ENCODE assay signal across 12 cellular contexts in the genomic region with DNA sequence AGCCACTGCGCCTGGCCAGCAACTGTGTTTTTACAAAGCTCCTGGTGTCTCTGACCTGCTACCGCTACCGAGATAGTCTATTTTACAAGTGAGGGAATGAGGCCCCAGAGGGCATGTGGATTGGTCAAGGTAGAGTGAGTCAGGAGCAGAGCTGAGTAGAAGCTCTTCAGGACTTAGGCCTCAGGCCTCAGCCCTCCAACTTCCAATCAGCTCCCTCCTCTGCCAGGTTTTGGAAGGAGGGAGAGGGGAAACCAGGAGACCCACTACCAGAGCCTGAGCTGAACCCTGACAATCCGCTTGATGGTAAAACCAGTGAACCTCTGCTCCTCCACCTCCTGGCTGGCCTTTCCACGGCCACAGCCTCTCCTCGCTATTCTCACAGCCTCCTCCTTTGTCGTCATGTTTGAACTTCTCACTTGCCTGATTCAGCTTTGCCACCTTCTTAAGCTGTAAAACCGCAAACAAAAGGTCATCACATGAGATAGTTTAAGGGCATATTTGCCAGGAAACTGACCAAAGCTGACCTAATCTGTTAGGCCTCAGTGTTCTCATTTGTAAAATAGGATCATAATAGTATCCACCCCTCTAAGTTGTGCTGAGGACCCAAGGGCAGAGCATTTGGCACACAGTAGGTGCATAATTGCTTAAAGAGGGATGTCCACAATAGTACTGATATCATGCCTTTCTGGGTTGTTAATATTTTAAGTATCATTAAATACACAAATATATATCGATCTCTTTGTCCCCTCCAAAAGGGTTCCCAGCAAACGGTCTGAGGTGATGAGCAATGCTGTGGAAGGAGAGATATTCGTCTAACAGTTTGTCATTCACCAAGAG. TPM values are rescaled to one million over a fixed set of nuclear protein-coding genes. Genes with fewer than 3 reads are reported as not detected.
A peak's percentile ranks its signal among the peaks of the same experiment; 100 is the strongest.
DNase-seq lines count a peak whose midpoint lies in the region; ATAC-seq, FAIRE-seq and TF ChIP-seq lines count a peak whose summit lies in the region.
"Had no signal": no experiment of that assay in that cellular context is flagged by ENCODE, and none has a peak within 500 bp of the region (broad histone marks: within the 10 kb centered on the region; RNA-seq: fewer than 3 reads in every experiment).

No MANE protein-coding gene starts in this region.

- no peak for FAIRE-seq in H1 (lab: Jason Lieb, UNC)
- FAIRE-seq in urothelium cell line (lab: Jason Lieb, UNC), result no peak
- FAIRE-seq: A549, bronchial epithelial cell had no signal

- no peaks in the 10 kb centered on the region for H4K20me1 ChIP-seq in H1 (replicated peaks in 1 of 2; ENCODE audit: control insufficient read depth in 1 of 2, insufficient read depth in 2 of 2, low read length in 2 of 2)

- no peak for DNase-seq in activated CD4-positive, CD25-positive, alpha-beta regulatory T cell treated with anti-CD3 and anti-CD28 coated beads, Interleukin-2, amount 50 U/mL, for 72 hours
- DNase-seq in H1 (ENCODE audit: low read depth in 1 of 2, low spot score in 2 of 2) (no peak), urothelium cell line (ENCODE audit: low spot score) (no peak), glutamatergic neuron (no peak)
- DNase-seq: heart left ventricle had no signal

- ATAC-seq in activated CD4-positive, CD25-positive, alpha-beta regulatory T cell treated with anti-CD3 and anti-CD28 coated beads, Interleukin-2, amount 50 U/mL, for 24 hours, result peak; percentile 4 to 7
- ATAC-seq in GM19324 (IDR thresholded peaks at IDR 0.05; ENCODE audit: low FRiP score, unreplicated experiment), result no peak

- no peaks in the 10 kb centered on the region for H3K9me3 Mint-ChIP-seq in T-helper 1 cell treated with Interleukin-12 subunit alpha and Interleukin-12 subunit beta and Interleukin-4 antibody, amounts not matched to agents 30 μg/mL and 1 μg/mL, for 36 hours
- H3K9me3 Mint-ChIP-seq in stimulated activated naive CD8-positive, alpha-beta T cell treated with anti-CD3 and anti-CD28 coated beads, Interleukin-15, Interleukin-2, amounts not matched to agents 100 ng/mL and 50 ng/mL, for 24 hours, result no peaks in the 10 kb centered on the region
- H3K9me3 Mint-ChIP-seq in glutamatergic neuron (ENCODE audit: unreplicated experiment), result no peaks in the 10 kb centered on the region
- H3K9me3 Mint-ChIP-seq: neural crest cell had no signal

- peak overlapping the region; percentile 1; the same call in 1 of the 2 replicates for H2BK20ac ChIP-seq in H1 (ENCODE audit: low read length)

- H3K27ac Mint-ChIP-seq in T-helper 1 cell treated with Interleukin-12 subunit alpha and Interleukin-12 subunit beta and Interleukin-4 antibody, amounts not matched to agents 30 μg/mL and 1 μg/mL, for 36 hours, result peak overlapping the region; percentile 98
- peak overlapping the region; percentile 100 for H3K27ac Mint-ChIP-seq in stimulated activated naive CD8-positive, alpha-beta T cell treated with anti-CD3 and anti-CD28 coated beads, Interleukin-15, Interleukin-2, amounts not matched to agents 100 ng/mL and 50 ng/mL, for 24 hours
- no peak overlapping the region for H3K27ac Mint-ChIP-seq in glutamatergic neuron (ENCODE audit: unreplicated experiment)

- H3K23ac ChIP-seq in H1 (ENCODE audit: insufficient read length), result no peak overlapping the region

- peak overlapping the region; percentile 87 for H3K4me3 Mint-ChIP-seq in T-helper 1 cell treated with Interleukin-12 subunit alpha and Interleukin-12 subunit beta and Interleukin-4 antibody, amounts not matched to agents 30 μg/mL and 1 μg/mL, for 36 hours
- H3K4me3 Mint-ChIP-seq in stimulated activated naive CD8-positive, alpha-beta T cell treated with anti-CD3 and anti-CD28 coated beads, Interleukin-15, Interleukin-2, amounts not matched to agents 100 ng/mL and 50 ng/mL, for 24 hours, result peak overlapping the region; percentile 95
- no peak overlapping the region for H3K4me3 Mint-ChIP-seq in glutamatergic neuron (ENCODE audit: unreplicated experiment)
- H3K4me3 Mint-ChIP-seq: neural crest cell had no signal

- peak overlapping the region in 1 of 2 experiments; percentile 7; a peak in 1 of 4 replicates for H3K4me2 ChIP-seq in H1 (ENCODE audit: insufficient read depth in 1 of 2, low read depth in 2 of 2, low read length in 2 of 2)

- TF ChIP-seq EP300 in H1 (IDR thresholded peaks at IDR 0.05; ENCODE audit: borderline replicate concordance in 1 of 2, low read depth in 2 of 2, low read length in 2 of 2), result no peak

- no peaks in the 10 kb centered on the region; a peak in 1 of 8 replicates for H3K36me3 ChIP-seq in H1 (ENCODE audit: control insufficient read depth in 2 of 4, insufficient read depth in 4 of 4, low read length in 3 of 4)

- no peak for TF ChIP-seq CTCF in H1 (IDR thresholded peaks at IDR 0.05; ENCODE audit: control extremely low read depth in 1 of 3, insufficient read depth in 1 of 3, low read depth in 1 of 3, low read length in 3 of 3)
- TF ChIP-seq CTCF in glutamatergic neuron (IDR thresholded peaks at IDR 0.05; ENCODE audit: partially characterized antibody, unreplicated experiment), result no peak

- H3K18ac ChIP-seq in H1 (ENCODE audit: extremely low read depth, low read length), result no peak overlapping the region

- peak overlapping the region; percentile 1; the same call in 1 of the 2 replicates for H2AK5ac ChIP-seq in H1 (ENCODE audit: low read depth, low read length)

- H3K4ac ChIP-seq in H1 (replicated peaks; ENCODE audit: insufficient read length, low read depth, low read length), result no peak overlapping the region

- no peak overlapping the region for H2BK15ac ChIP-seq in H1 (ENCODE audit: low read length)

- TF ChIP-seq RAD21 in H1 (IDR thresholded peaks at IDR 0.05 in 1 of 2, conservative IDR thresholded peaks at IDR 0.05 in 1 of 2; ENCODE audit: low read depth in 2 of 2, low read length in 2 of 2), result no peak

- no peak overlapping the region; a peak in 1 of 7 replicates for H3K9ac ChIP-seq in H1 (replicated peaks in 1 of 4; ENCODE audit: extremely low read depth in 1 of 4, low read depth in 3 of 4, low read length in 3 of 4)

- CTCF ChIA-PET in H1 (lab: Charles Lee; ENCODE audit: partially characterized antibody), result interaction anchor here (0.6 to 3.4 kb wide), 8 partner anchors 8 to 172 kb away, joined by 3 to 16 read pairs (median 3); no protein-coding TSS in a partner anchor

- peaks cover 49% of the 10 kb centered on the region for H3K36me3 Mint-ChIP-seq in T-helper 1 cell treated with Interleukin-12 subunit alpha and Interleukin-12 subunit beta and Interleukin-4 antibody, amounts not matched to agents 30 μg/mL and 1 μg/mL, for 36 hours (ENCODE audit: low read depth)
- H3K36me3 Mint-ChIP-seq in stimulated activated naive CD8-positive, alpha-beta T cell treated with anti-CD3 and anti-CD28 coated beads, Interleukin-15, Interleukin-2, amounts not matched to agents 100 ng/mL and 50 ng/mL, for 24 hours (ENCODE audit: low read depth), result peaks cover 72% of the 10 kb centered on the region
- H3K36me3 Mint-ChIP-seq in glutamatergic neuron (ENCODE audit: unreplicated experiment), result no peaks in the 10 kb centered on the region

- no peak overlapping the region for H3K14ac ChIP-seq in H1 (ENCODE audit: insufficient read length)

- peak overlapping the region; percentile 71; the same call in 1 of the 2 replicates for H2BK12ac ChIP-seq in H1 (ENCODE audit: low read depth, low read length)

- H3K27ac ChIP-seq in H1 (ENCODE audit: low read depth, low read length), result no peak overlapping the region

- TF ChIP-seq POLR2A in H1 (IDR thresholded peaks at IDR 0.05; ENCODE audit: control extremely low read depth in 1 of 2, low read depth in 2 of 2, low read length in 2 of 2), result no peak

- H2AFZ ChIP-seq in H1 (ENCODE audit: low read length), result no peak overlapping the region

- peaks cover 3% of the 10 kb centered on the region; the same call in 1 of the 2 replicates for H3K23me2 ChIP-seq in H1 (ENCODE audit: low read depth, low read length)

- peaks cover 0 to 23% (median 15%) of the 10 kb centered on the region in 4 experiments; a peak in 6 of 7 replicates for H3K4me1 ChIP-seq in H1 (replicated peaks in 1 of 4; ENCODE audit: control insufficient read depth in 3 of 4, insufficient read depth in 4 of 4, low read length in 3 of 4)

- no peak overlapping the region for H4K5ac ChIP-seq in H1 (ENCODE audit: insufficient read length, low read depth, low read length)

- no peak overlapping the region for H3K56ac ChIP-seq in H1 (replicated peaks; ENCODE audit: insufficient read length, low read depth, low read length)

- H3K79me1 ChIP-seq in H1 (ENCODE audit: low read depth, low read length), result no peaks in the 10 kb centered on the region

- peak overlapping the region; percentile 15 for H4K91ac ChIP-seq in H1 (replicated peaks; ENCODE audit: insufficient read length, low read length)

- WGBS in H1 (ENCODE audit: extremely low coverage in 1 of 2, insufficient coverage in 1 of 2, insufficient read length in 1 of 2, insufficient replicate concordance in 2 of 2, low coverage in 1 of 2, low lambda C conversion rate in 2 of 2, missing lambda C conversion rate in 1 of 2), 2 experiments, result 77% methylated on average over 11 of the region's 11 CpGs; no CpG with 5 or more reads in 1 of the 2 experiments

- 0 out of 2 replicates have a peak overlapping the region, but pooled peaks have one; percentile 64 for H2BK5ac ChIP-seq in H1 (ENCODE audit: low read depth, low read length)

- no peaks in the 10 kb centered on the region for H3K27me3 Mint-ChIP-seq in T-helper 1 cell treated with Interleukin-12 subunit alpha and Interleukin-12 subunit beta and Interleukin-4 antibody, amounts not matched to agents 30 μg/mL and 1 μg/mL, for 36 hours (ENCODE audit: low read depth)
- H3K27me3 Mint-ChIP-seq in stimulated activated naive CD8-positive, alpha-beta T cell treated with anti-CD3 and anti-CD28 coated beads, Interleukin-15, Interleukin-2, amounts not matched to agents 100 ng/mL and 50 ng/mL, for 24 hours, result no peaks in the 10 kb centered on the region
- H3K27me3 Mint-ChIP-seq in glutamatergic neuron (ENCODE audit: unreplicated experiment), result peaks cover 9% of the 10 kb centered on the region

- H3K27me3 ChIP-seq in H1 (replicated peaks in 1 of 4; ENCODE audit: control insufficient read depth in 3 of 4, extremely low read depth in 1 of 4, insufficient read depth in 3 of 4, low read length in 3 of 4), result peaks cover 0 to 6% (median 2%) of the 10 kb centered on the region in 4 experiments; a peak in 1 of 7 replicates
- H3K27me3 ChIP-seq: heart left ventricle had no signal

- no peak overlapping the region for H3K4me3 ChIP-seq in H1 (ENCODE audit: extremely low read depth in 1 of 4, insufficient read depth in 2 of 4, low read depth in 3 of 4, low read length in 4 of 4)
- H3K4me3 ChIP-seq: A549 had no signal

- H4K8ac ChIP-seq in H1 (ENCODE audit: extremely low read depth, insufficient read depth, low read length), result peak overlapping the region; percentile 35; the same call in 1 of the 2 replicates

- H3K4me1 Mint-ChIP-seq in T-helper 1 cell treated with Interleukin-12 subunit alpha and Interleukin-12 subunit beta and Interleukin-4 antibody, amounts not matched to agents 30 μg/mL and 1 μg/mL, for 36 hours (ENCODE audit: low read depth), result peaks cover 81% of the 10 kb centered on the region
- peaks cover 64% of the 10 kb centered on the region for H3K4me1 Mint-ChIP-seq in stimulated activated naive CD8-positive, alpha-beta T cell treated with anti-CD3 and anti-CD28 coated beads, Interleukin-15, Interleukin-2, amounts not matched to agents 100 ng/mL and 50 ng/mL, for 24 hours (ENCODE audit: low read depth)
- H3K4me1 Mint-ChIP-seq in glutamatergic neuron (ENCODE audit: low read depth, unreplicated experiment), result peaks cover 11% of the 10 kb centered on the region

- peak overlapping the region; percentile 80 for H2BK120ac ChIP-seq in H1 (replicated peaks; ENCODE audit: low read depth, low read length)

- H3K79me2 ChIP-seq in H1 (ENCODE audit: control insufficient read depth in 1 of 2, insufficient read depth in 2 of 2, low read length in 2 of 2), result no peaks in the 10 kb centered on the region

- POLR2A ChIA-PET in H1 (lab: Charles Lee; ENCODE audit: partially characterized antibody), result interaction anchor here (0.6 to 2.0 kb wide), 4 partner anchors 9 to 189 kb away, joined by 3 to 7 read pairs (median 3); no protein-coding TSS in a partner anchor

- H3K9me3 ChIP-seq in H1 (ENCODE audit: insufficient read depth in 2 of 2, low read depth in 1 of 2, low read length in 1 of 2), result no peaks in the 10 kb centered on the region
- H3K9me3 ChIP-seq: A549, heart left ventricle had no signal

RNA-seq across cellular contexts. Expression of a gene that starts 1.7 kb away (rescaled TPM):
- total RNA-seq in H1 (2021; fragmentation: NEBNext Ultra II Directional; extraction: Animal tissue kit (Norgen Biotek cat#: 25700)), result 1.5 and 1.6 TPM in 2 replicates
- 3.1 and 3.2 TPM in 2 replicates for polyA plus RNA-seq in H1 (2011; rRNA removed)
- polyA plus RNA-seq in H1 (2011; cell fraction: cytosol; rRNA removed), result 4.9 TPM
- polyA plus RNA-seq in H1 (2011; cell fraction: nucleus; rRNA removed), result 7.4 TPM
- polyA plus RNA-seq in H1 (2012, experiment 1 of 2), result 1.8 to 3.0 TPM (median 2.2 TPM) in 4 replicates
- 0.80 TPM for polyA plus RNA-seq in H1 (2012, experiment 2 of 2)
- 1.2 TPM for polyA plus RNA-seq in H1 (2013, experiment 1 of 2)
- polyA plus RNA-seq in H1 (2013, experiment 2 of 2), result 1.1 TPM
- 4.5 and 4.6 TPM in 2 replicates for polyA minus RNA-seq in H1 (2011; rRNA and poly(A)+ RNA removed)
- polyA minus RNA-seq in H1 (2011; cell fraction: cytosol; rRNA and poly(A)+ RNA removed), result 1.6 TPM
- polyA minus RNA-seq in H1 (2011; cell fraction: nucleus; rRNA and poly(A)+ RNA removed), result 6.9 TPM
- total RNA-seq in glutamatergic neuron (ENCODE audit: unreplicated experiment), result 1.6 TPM

RNA-seq across cellular contexts. Expression of a gene that starts 47.9 kb away (rescaled TPM):
- total RNA-seq in H1 (2021; fragmentation: NEBNext Ultra II Directional; extraction: Animal tissue kit (Norgen Biotek cat#: 25700)), result 30.2 and 31.8 TPM in 2 replicates
- polyA plus RNA-seq in H1 (2011; rRNA removed), result 28.2 and 31.0 TPM in 2 replicates
- polyA plus RNA-seq in H1 (2011; cell fraction: cytosol; rRNA removed), result 25.8 TPM
- 48.1 TPM for polyA plus RNA-seq in H1 (2011; cell fraction: nucleus; rRNA removed)
- polyA plus RNA-seq in H1 (2012, experiment 1 of 2), result 26.2 to 35.4 TPM (median 31.5 TPM) in 4 replicates
- polyA plus RNA-seq in H1 (2012, experiment 2 of 2), result 29.9 TPM
- polyA plus RNA-seq in H1 (2013, experiment 1 of 2), result 24.5 TPM
- 23.1 TPM for polyA plus RNA-seq in H1 (2013, experiment 2 of 2)
- polyA minus RNA-seq in H1 (2011; rRNA and poly(A)+ RNA removed), result 26.6 and 43.7 TPM in 2 replicates
- 16.2 TPM for polyA minus RNA-seq in H1 (2011; cell fraction: cytosol; rRNA and poly(A)+ RNA removed)
- 28.2 TPM for polyA minus RNA-seq in H1 (2011; cell fraction: nucleus; rRNA and poly(A)+ RNA removed)
- 18.9 TPM for total RNA-seq in glutamatergic neuron (ENCODE audit: unreplicated experiment)
